22 cellular contexts compared by ENCODE assay signal in genomic region chr16:23379707-23380106, GRCh38.
DNase-seq lines count a peak whose midpoint lies in the region; ATAC-seq, FAIRE-seq and TF ChIP-seq lines count a peak whose summit lies in the region.
"Had no signal": no experiment of that assay in that cellular context is flagged by ENCODE, and none has a peak within 500 bp of the region (broad histone marks: within the 10 kb centered on the region; RNA-seq: fewer than 3 reads in every experiment).

No MANE protein-coding gene starts in this region.

- H3K4me2 ChIP-seq in HepG2 (ENCODE audit: low read depth, low read length): no peak overlapping the region
- no peak overlapping the region for H3K4me2 ChIP-seq in neuronal stem cell (ENCODE audit: insufficient read depth, low read length, poor library complexity, severe bottlenecking)
- H3K4me2 ChIP-seq: BLaER1 had no signal

- POLR2A ChIA-PET in HepG2 (lab: Yijun Ruan, JAX): no interaction called here
- POLR2A ChIA-PET in naive thymus-derived CD4-positive, alpha-beta T cell (lab: Charles Lee): no interaction called here
- POLR2A ChIA-PET in T-cell (lab: Charles Lee): no interaction called here

- no TSS peak for BruUV-seq in HepG2 (replicated peaks; lab: Mats Ljungman, UMichigan)

- peaks cover 15% of the 10 kb centered on the region for H3K27me3 Mint-ChIP-seq in chondrocyte (ENCODE audit: low read depth)
- peaks cover 0 to 6% (median 0%) of the 10 kb centered on the region in 5 donors for H3K27me3 Mint-ChIP-seq in naive thymus-derived CD4-positive, alpha-beta T cell
- peaks cover 0 to 3% of the 10 kb centered on the region in 2 donors for H3K27me3 Mint-ChIP-seq in T-cell

- in situ Hi-C loops in HepG2 (cut with HindIII; ENCODE audit: extremely low pct_ligation_motif_present, low pct_unique_long_range_greater_than_20kb): no loop called here

- no peaks in the 10 kb centered on the region for H3K79me2 ChIP-seq in HepG2 (ENCODE audit: insufficient read depth, low read length)

- no peaks in the 10 kb centered on the region for H3K4me1 Mint-ChIP-seq in chondrocyte (ENCODE audit: low read depth)
- H3K4me1 Mint-ChIP-seq in naive thymus-derived CD4-positive, alpha-beta T cell: peaks cover 0 to 3% (median 0%) of the 10 kb centered on the region in 7 donors
- no peaks in the 10 kb centered on the region for H3K4me1 Mint-ChIP-seq in T-cell
- H3K4me1 Mint-ChIP-seq: B cell; CD4-positive, CD25-positive, alpha-beta regulatory T cell had no signal

- H4K8ac ChIP-seq in neuronal stem cell (ENCODE audit: low read depth, low read length): no peak overlapping the region

- TF ChIP-seq EP300 in HepG2 (IDR thresholded peaks at IDR 0.05; ENCODE audit: low read depth in 2 of 2, low read length in 2 of 2) (no peak), HepG2 (CRISPR knock-in tag; IDR thresholded peaks at IDR 0.05; ENCODE audit: borderline replicate concordance) (no peak)

- no peak overlapping the region for H3K9ac ChIP-seq in HepG2 (ENCODE audit: insufficient read depth, low read depth, low read length)
- no peak overlapping the region for H3K9ac ChIP-seq in neuronal stem cell (ENCODE audit: low read depth, low read length, poor library complexity)
- H3K9ac ChIP-seq: BLaER1, GM23248 had no signal

- no peak overlapping the region for H2AFZ ChIP-seq in HepG2 (ENCODE audit: low read length)
- no peak overlapping the region for H2AFZ ChIP-seq in neuronal stem cell (ENCODE audit: low read length)
- H2AFZ ChIP-seq: GM23248 had no signal

- peak; percentile 47 for DNase-seq in H7
- DNase-seq in chondrocyte (ENCODE audit: low spot score): peak; percentile 79
- no peak for DNase-seq in HepG2 (ENCODE audit: low spot score)
- no peak for DNase-seq in neuronal stem cell (ENCODE audit: low spot score)
- no peak for DNase-seq in naive thymus-derived CD4-positive, alpha-beta T cell
- no peak for DNase-seq in SHP77 (lab: John Stamatoyannopoulos, UW)
- no peak for DNase-seq in T-cell
- DNase-seq in activated CD4-positive, alpha-beta T cell treated with anti-CD3 and anti-CD28 coated beads for 48 hours: no peak
- DNase-seq: Caco-2; CD4-positive, CD25-positive, alpha-beta regulatory T cell; CD8-positive, alpha-beta T cell; DMS153; DND-41; GM23248 had no signal

- H3K36me3 Mint-ChIP-seq in chondrocyte (ENCODE audit: low read depth): no peaks in the 10 kb centered on the region
- H3K36me3 Mint-ChIP-seq in naive thymus-derived CD4-positive, alpha-beta T cell: no peaks in the 10 kb centered on the region
- H3K36me3 Mint-ChIP-seq in T-cell: no peaks in the 10 kb centered on the region
- H3K36me3 Mint-ChIP-seq: CD4-positive, CD25-positive, alpha-beta regulatory T cell; CD8-positive, alpha-beta T cell had no signal

- peak overlapping the region; percentile 38 for H3K23ac ChIP-seq in neuronal stem cell (ENCODE audit: low read depth, low read length, poor library complexity)

- TF ChIP-seq POLR2A in HepG2 (IDR thresholded peaks at IDR 0.05; ENCODE audit: insufficient read depth in 1 of 2, low read depth in 2 of 2, low read length in 2 of 2): no peak

- H4K91ac ChIP-seq in neuronal stem cell (ENCODE audit: low read depth, low read length, poor library complexity): no peak overlapping the region

- H3K79me1 ChIP-seq in neuronal stem cell (ENCODE audit: low read depth, low read length): no peaks in the 10 kb centered on the region

- intact Hi-C loops in HepG2 (cut with micrococcal nuclease; ENCODE audit: unreplicated experiment): no loop called here
- intact Hi-C loops in naive thymus-derived CD4-positive, alpha-beta T cell (cut with micrococcal nuclease): no loop called here

- H2BK120ac ChIP-seq in neuronal stem cell (ENCODE audit: low read depth, low read length): no peak overlapping the region

- H3K27ac Mint-ChIP-seq in chondrocyte (ENCODE audit: unreplicated experiment): no peak overlapping the region
- H3K27ac Mint-ChIP-seq in naive thymus-derived CD4-positive, alpha-beta T cell: no peak overlapping the region
- no peak overlapping the region for H3K27ac Mint-ChIP-seq in T-cell
- H3K27ac Mint-ChIP-seq: B cell; CD4-positive, CD25-positive, alpha-beta regulatory T cell; CD8-positive, alpha-beta T cell had no signal

- H4K20me1 ChIP-seq in HepG2 (ENCODE audit: insufficient read depth, low read length): no peaks in the 10 kb centered on the region; the same call in 1 of the 2 replicates
- H4K20me1 ChIP-seq: BLaER1 had no signal

- CTCF ChIA-PET in HepG2 (lab: Yijun Ruan, JAX; ENCODE audit: low intra/inter-chr PET ratio, low total read pairs) (no interaction called here), T-cell (lab: Charles Lee) (no interaction called here)
- CTCF ChIA-PET in naive thymus-derived CD4-positive, alpha-beta T cell (lab: Charles Lee): no interaction called here

- no peak overlapping the region for H2AK5ac ChIP-seq in neuronal stem cell (ENCODE audit: low read depth, low read length)

- no peaks in the 10 kb centered on the region for H3K27me3 ChIP-seq in H7 (ENCODE audit: control insufficient read depth, insufficient read depth, low read length)
- peaks cover 3 to 14% of the 10 kb centered on the region in 2 experiments; a peak in 4 of 5 replicates for H3K27me3 ChIP-seq in HepG2 (ENCODE audit: control insufficient read depth in 1 of 2, insufficient read depth in 2 of 2, low read length in 2 of 2)
- peaks cover 0 to 5% (median 0%) of the 10 kb centered on the region in 3 experiments for H3K27me3 ChIP-seq in neuronal stem cell (ENCODE audit: control insufficient read depth in 3 of 3, insufficient read depth in 3 of 3, low read depth in 1 of 3, low read length in 3 of 3)
- no peaks in the 10 kb centered on the region for H3K27me3 ChIP-seq in naive thymus-derived CD4-positive, alpha-beta T cell (ENCODE audit: control insufficient read depth in 2 of 2, insufficient read depth in 2 of 2, low read length in 2 of 2)
- H3K27me3 ChIP-seq: BLaER1 had no signal

- TF ChIP-seq CTCF in chondrocyte (IDR thresholded peaks at IDR 0.05) (no peak), HepG2 (CRISPR knock-in tag; IDR thresholded peaks at IDR 0.05) (no peak)

- peak overlapping the region; percentile 60 for H3K14ac ChIP-seq in neuronal stem cell (ENCODE audit: low read length)

- H3K4me3 Mint-ChIP-seq in chondrocyte (ENCODE audit: unreplicated experiment) (no peak overlapping the region), T-cell (no peak overlapping the region)
- no peak overlapping the region for H3K4me3 Mint-ChIP-seq in naive thymus-derived CD4-positive, alpha-beta T cell
- H3K4me3 Mint-ChIP-seq: B cell; CD4-positive, CD25-positive, alpha-beta regulatory T cell; CD8-positive, alpha-beta T cell had no signal

- WGBS in HepG2 (ENCODE audit: low lambda C conversion rate): 24% methylated on average over 10 of the region's 10 CpGs
- no CpG with 5 or more reads among the region's 10 CpGs for WGBS in neuronal stem cell (ENCODE audit: extremely low coverage in 2 of 2, insufficient read length in 2 of 2, insufficient replicate concordance in 1 of 2), 2 donors

- H2BK15ac ChIP-seq in neuronal stem cell (ENCODE audit: low read length): no peak overlapping the region

- no peak for TF ChIP-seq RAD21 in HepG2 (CRISPR knock-in tag; IDR thresholded peaks at IDR 0.05)

- no peak for FAIRE-seq in HepG2 (lab: Jason Lieb, UNC)
- FAIRE-seq: A204.1, G401.6, GM19239 had no signal

- no peak overlapping the region for H2BK12ac ChIP-seq in neuronal stem cell (ENCODE audit: low read length)

- no peak overlapping the region for H3K4ac ChIP-seq in neuronal stem cell (ENCODE audit: low read length)

- no peak overlapping the region for H2BK5ac ChIP-seq in neuronal stem cell (ENCODE audit: low read length)

- H3K27ac ChIP-seq in HepG2 (ENCODE audit: extremely low read length, insufficient read depth, low read length) (no peak overlapping the region), neuronal stem cell (replicated peaks; ENCODE audit: low read length) (no peak overlapping the region)
- H3K27ac ChIP-seq in naive thymus-derived CD4-positive, alpha-beta T cell (ENCODE audit: low read depth, low read length): no peak overlapping the region
- H3K27ac ChIP-seq: 22Rv1, BLaER1, C4-2B, GM23248 had no signal

- ATAC-seq in HepG2 (no peak), T-cell (replicated peaks in 1 of 4) (no peak)
- no peak for ATAC-seq in naive thymus-derived CD4-positive, alpha-beta T cell
- ATAC-seq: CD8-positive, alpha-beta T cell had no signal

- H3K9me3 Mint-ChIP-seq in chondrocyte (ENCODE audit: low read depth) (no peaks in the 10 kb centered on the region), T-cell (no peaks in the 10 kb centered on the region)
- H3K9me3 Mint-ChIP-seq in naive thymus-derived CD4-positive, alpha-beta T cell: no peaks in the 10 kb centered on the region
- H3K9me3 Mint-ChIP-seq: CD8-positive, alpha-beta T cell had no signal

- H3K18ac ChIP-seq in neuronal stem cell (ENCODE audit: low read length): peak overlapping the region; percentile 23

- H3K36me3 ChIP-seq in H7 (replicated peaks; ENCODE audit: control insufficient read depth, insufficient read depth, low read length): no peaks in the 10 kb centered on the region
- no peaks in the 10 kb centered on the region for H3K36me3 ChIP-seq in HepG2 (replicated peaks in 1 of 2; ENCODE audit: control insufficient read depth in 1 of 2, insufficient read depth in 2 of 2, low read length in 2 of 2)
- no peaks in the 10 kb centered on the region for H3K36me3 ChIP-seq in neuronal stem cell (replicated peaks in 1 of 2; ENCODE audit: control insufficient read depth in 2 of 2, insufficient read depth in 2 of 2, low read length in 2 of 2)
- no peaks in the 10 kb centered on the region for H3K36me3 ChIP-seq in naive thymus-derived CD4-positive, alpha-beta T cell (ENCODE audit: control insufficient read depth in 2 of 3, insufficient read depth in 3 of 3, low read length in 3 of 3)
- H3K36me3 ChIP-seq: BLaER1, HAP-1 had no signal

- H3K4me3 ChIP-seq in H7 (ENCODE audit: insufficient read depth, low read depth, low read length) (no peak overlapping the region), HepG2 (replicated peaks in 1 of 3; ENCODE audit: insufficient read depth in 1 of 3, low read depth in 2 of 3, low read length in 3 of 3) (no peak overlapping the region), neuronal stem cell (ENCODE audit: low read length in 2 of 2) (no peak overlapping the region)
- H3K4me3 ChIP-seq in naive thymus-derived CD4-positive, alpha-beta T cell (ENCODE audit: low read length): no peak overlapping the region
- H3K4me3 ChIP-seq: BLaER1, GM23248, HAP-1 had no signal

- H3K9me3 ChIP-seq in HepG2 (ENCODE audit: low read length): no peaks in the 10 kb centered on the region
- no peaks in the 10 kb centered on the region for H3K9me3 ChIP-seq in neuronal stem cell (replicated peaks in 1 of 2; ENCODE audit: control insufficient read depth in 2 of 2, insufficient read depth in 1 of 2, low read depth in 1 of 2, low read length in 2 of 2)
- H3K9me3 ChIP-seq in naive thymus-derived CD4-positive, alpha-beta T cell (ENCODE audit: control insufficient read depth in 2 of 3, low read length in 3 of 3): no peaks in the 10 kb centered on the region
- H3K9me3 ChIP-seq: BLaER1, Caco-2, HAP-1 had no signal

- H3K4me1 ChIP-seq in HepG2 (ENCODE audit: insufficient read depth, low read length) (no peaks in the 10 kb centered on the region), neuronal stem cell (ENCODE audit: control insufficient read depth in 2 of 2, insufficient read depth in 1 of 2, low read depth in 1 of 2, low read length in 2 of 2) (peaks cover 0 to 6% of the 10 kb centered on the region in 2 donors)
- no peaks in the 10 kb centered on the region for H3K4me1 ChIP-seq in naive thymus-derived CD4-positive, alpha-beta T cell (ENCODE audit: control insufficient read depth in 2 of 2, insufficient read depth in 2 of 2, low read length in 2 of 2)
- H3K4me1 ChIP-seq: BLaER1, Caco-2, HAP-1 had no signal

Comparison
In these comparisons a context has a peak if more than half of its experiments do, and no peak if none do; other contexts are left out.
1. DNase-seq: peak in H7 (single experiment) and chondrocyte (single experiment); none in HepG2 (single experiment), neuronal stem cell (single experiment), naive thymus-derived CD4-positive, alpha-beta T cell (0 of 9), SHP77 (0 of 2), T-cell (0 of 34) and activated CD4-positive, alpha-beta T cell treated with anti-CD3 and anti-CD28 coated beads for 48 hours (single experiment).